In genomic region chr2:64857581-64858471, GRCh38 we compare ENCODE assay signal across 1 cellular context.
A peak's percentile ranks its signal among the peaks of the same experiment; 100 is the strongest.
TF ChIP-seq lines count a peak whose summit lies in the region.

No MANE protein-coding gene starts in this region.

TF ChIP-seq in HepG2, 621 proteins besides CTCF, POLR2A, EP300 and RAD21 (continued from another document and continues in another):
- no peak for TF ChIP-seq AFF4 (CRISPR knock-in tag; IDR thresholded peaks at IDR 0.05)
- TF ChIP-seq NR0B2 (CRISPR knock-in tag; IDR thresholded peaks at IDR 0.05) = no peak
- no peak for TF ChIP-seq TSC22D2 (CRISPR knock-in tag; IDR thresholded peaks at IDR 0.05; ENCODE audit: borderline replicate concordance)
- TF ChIP-seq XBP1 (CRISPR knock-in tag; IDR thresholded peaks at IDR 0.05) = 0 out of 2 replicates have a peak, but pooled peaks have one; percentile 38
- TF ChIP-seq TAF1 (CRISPR knock-in tag; IDR thresholded peaks at IDR 0.05) = no peak
- no peak for TF ChIP-seq SETDB1 (CRISPR knock-in tag; IDR thresholded peaks at IDR 0.05; ENCODE audit: borderline replicate concordance)
- TF ChIP-seq HDAC1 (CRISPR knock-in tag; IDR thresholded peaks at IDR 0.05) = peak; percentile 52; the same call in 1 of the 2 replicates
- no peak for TF ChIP-seq NFE2L1 (CRISPR knock-in tag; IDR thresholded peaks at IDR 0.05; ENCODE audit: borderline replicate concordance)
- TF ChIP-seq ZNF274 (CRISPR knock-in tag; IDR thresholded peaks at IDR 0.05) = peak; percentile 0; the same call in 1 of the 2 replicates
- no peak for TF ChIP-seq TOPORS (CRISPR knock-in tag; IDR thresholded peaks at IDR 0.05)
- peak; percentile 31; the same call in 1 of the 2 replicates for TF ChIP-seq ZNF512B (CRISPR knock-in tag; IDR thresholded peaks at IDR 0.05; ENCODE audit: borderline replicate concordance)
- TF ChIP-seq WIZ (CRISPR knock-in tag; IDR thresholded peaks at IDR 0.05) = no peak
- no peak for TF ChIP-seq E2F1 (CRISPR knock-in tag; IDR thresholded peaks at IDR 0.05)
- TF ChIP-seq FOXJ3 (CRISPR knock-in tag; IDR thresholded peaks at IDR 0.05; ENCODE audit: borderline replicate concordance) = peak; percentile 53; the same call in 1 of the 2 replicates
- peak; percentile 0; the same call in 1 of the 2 replicates for TF ChIP-seq KDM2A (CRISPR knock-in tag; IDR thresholded peaks at IDR 0.05; ENCODE audit: borderline replicate concordance, low read depth)
- TF ChIP-seq ZBTB25 (CRISPR knock-in tag; IDR thresholded peaks at IDR 0.05) = 0 out of 2 replicates have a peak, but pooled peaks have one; percentile 40
- peak; percentile 21; the same call in 1 of the 2 replicates for TF ChIP-seq ZNF574 (CRISPR knock-in tag; IDR thresholded peaks at IDR 0.05)
- no peak for TF ChIP-seq FOXP1 (IDR thresholded peaks at IDR 0.05)
- TF ChIP-seq FOXP1 (CRISPR knock-in tag; IDR thresholded peaks at IDR 0.05) = no peak
- no peak for TF ChIP-seq LBX2 (CRISPR knock-in tag; IDR thresholded peaks at IDR 0.05; ENCODE audit: borderline replicate concordance)
- no peak for TF ChIP-seq DMTF1 (CRISPR knock-in tag; IDR thresholded peaks at IDR 0.05)
- TF ChIP-seq PATZ1 (CRISPR knock-in tag; IDR thresholded peaks at IDR 0.05) = 0 out of 2 replicates have a peak, but pooled peaks have one; percentile 13
- no peak for TF ChIP-seq ARHGAP35 (CRISPR knock-in tag; IDR thresholded peaks at IDR 0.05; ENCODE audit: borderline replicate concordance)
- peak; percentile 15; the same call in 1 of the 2 replicates for TF ChIP-seq SOX5 (CRISPR knock-in tag; IDR thresholded peaks at IDR 0.05; ENCODE audit: borderline replicate concordance)
- peak; percentile 18; the same call in 1 of the 2 replicates for TF ChIP-seq ARID4A (CRISPR knock-in tag; IDR thresholded peaks at IDR 0.05; ENCODE audit: borderline replicate concordance)
